ENCODE assay signal across 21 cellular contexts in genomic region chr14:78405071-78405856, GRCh38.
A peak's percentile ranks its signal among the peaks of the same experiment; 100 is the strongest.
DNase-seq lines count a peak whose midpoint lies in the region; ATAC-seq, FAIRE-seq and TF ChIP-seq lines count a peak whose summit lies in the region.
"Had no signal": no experiment of that assay in that cellular context is flagged by ENCODE, and none has a peak within 500 bp of the region (broad histone marks: within the 10 kb centered on the region; RNA-seq: fewer than 3 reads in every experiment).

No MANE protein-coding gene starts in this region.

- peaks cover 4% of the 10 kb centered on the region; the same call in 1 of the 2 replicates for H3K27me3 ChIP-seq in BE2C
- H3K27me3 ChIP-seq: ovary, right lobe of liver had no signal

- no peaks in the 10 kb centered on the region for H3K4me1 ChIP-seq in BE2C
- H3K4me1 ChIP-seq: right lobe of liver had no signal

- H3K9me3 ChIP-seq in BE2C, result no peaks in the 10 kb centered on the region
- H3K9me3 ChIP-seq: ovary, right lobe of liver had no signal

- no peaks in the 10 kb centered on the region for H3K36me3 ChIP-seq in BE2C
- H3K36me3 ChIP-seq: ovary, right lobe of liver had no signal

- no peak for FAIRE-seq in H54 (lab: Jason Lieb, UNC)
- FAIRE-seq: keratinocyte, TTC549 had no signal

- no peak overlapping the region for H3K4me3 ChIP-seq in BE2C (ENCODE audit: low read depth, low read length)
- H3K4me3 ChIP-seq: ovary, right lobe of liver had no signal

- TF ChIP-seq CTCF in BE2C (IDR thresholded peaks at IDR 0.05; ENCODE audit: low read depth, low read length), result no peak

- DNase-seq in BE2C (peak; percentile 66), NCI-H1092 (lab: John Stamatoyannopoulos, UW) (peak; percentile 35), NCI-H510A (lab: John Stamatoyannopoulos, UW) (peak; percentile 24), astrocyte of the hippocampus (ENCODE audit: low read depth, low spot score) (peak; percentile 21), H54 (ENCODE audit: insufficient read length, low spot score) (no peak), DMS53 treated with DMSO at 0.1 percent for 48 hours (lab: John Stamatoyannopoulos, UW; ENCODE audit: unreplicated experiment) (no peak)
- no peak for DNase-seq in effector CD4-positive, alpha-beta T cell
- DNase-seq: activated CD4-positive, alpha-beta T cell treated with anti-CD3 and anti-CD28 coated beads, Interleukin-2, amount 10 ng/mL, durations not matched to agents 7 days and 5 days; activated CD8-positive, alpha-beta memory T cell treated with anti-CD3 and anti-CD28 coated beads, Interleukin-2, amount 50 U/mL, for 4 hours; activated gamma-delta T cell; DMS53; effector memory CD8-positive, alpha-beta T cell; H9; mammary epithelial cell; naive thymus-derived CD4-positive, alpha-beta T cell; NCI-H526; ovary; right lobe of liver had no signal

- ATAC-seq in GM18907 (IDR thresholded peaks at IDR 0.05; ENCODE audit: unreplicated experiment), result no peak
- ATAC-seq: effector memory CD8-positive, alpha-beta T cell; naive thymus-derived CD4-positive, alpha-beta T cell; right lobe of liver had no signal

- no peak for TF ChIP-seq POLR2A in H54 (IDR thresholded peaks at IDR 0.05; ENCODE audit: low read depth, low read length)

Comparison
In these comparisons a context has a peak if more than half of its experiments do, and no peak if none do; other contexts are left out.
1. DNase-seq: peak in BE2C (single experiment), NCI-H1092 (single experiment), NCI-H510A (single experiment) and astrocyte of the hippocampus (single experiment); none in H54 (single experiment), effector CD4-positive, alpha-beta T cell (single experiment) and DMS53 treated with DMSO at 0.1 percent for 48 hours (single experiment).